Comparison of ENCODE assay signal across 17 cellular contexts in the genomic region with DNA sequence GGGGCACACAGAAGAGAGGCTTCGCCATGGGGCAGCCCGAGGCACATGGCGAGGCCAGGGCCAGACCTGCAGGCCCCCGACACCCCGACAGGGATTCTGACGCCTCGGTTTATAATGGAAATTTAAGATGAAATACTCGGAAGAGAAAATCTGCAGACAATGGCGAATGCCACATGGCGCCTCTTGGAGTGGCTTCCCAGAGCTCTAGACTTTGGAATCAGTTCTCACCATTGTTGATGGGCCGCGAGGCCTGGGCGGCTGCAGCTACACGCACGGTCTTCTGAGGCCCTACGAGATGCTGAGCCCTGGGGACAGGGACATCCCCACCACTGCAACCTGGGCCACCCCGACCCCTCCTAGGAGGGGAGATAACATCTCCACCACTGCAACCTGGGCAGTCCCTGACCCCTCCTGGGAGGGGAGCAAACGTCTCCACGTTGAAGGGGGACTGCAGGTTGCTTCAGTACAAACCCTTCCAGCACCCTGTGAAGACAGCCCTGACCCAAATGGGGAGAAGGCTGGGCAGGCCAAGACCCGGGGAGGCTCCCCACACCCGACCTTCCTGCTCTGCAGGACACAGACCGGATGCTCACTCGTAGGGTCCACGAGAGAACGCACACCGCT.
"Had no signal": no experiment of that assay in that cellular context is flagged by ENCODE, and none has a peak within 500 bp of the region (broad histone marks: within the 10 kb centered on the region; RNA-seq: fewer than 3 reads in every experiment).

No MANE protein-coding gene starts in this region.

- H3K4me1 ChIP-seq: gastrocnemius medialis, left ventricle myocardium inferior, upper lobe of left lung, vagina had no signal

- H3K27me3 ChIP-seq: gastrocnemius medialis, pancreas, stomach, thyroid gland, upper lobe of left lung, vagina had no signal

- DNase-seq: cortex of kidney; effector memory CD4-positive, alpha-beta T cell; gastrocnemius medialis; glutamatergic neuron; immature natural killer cell; left cardiac atrium; left ventricle myocardium inferior; naive B cell; occipital lobe; stimulated activated CD4-positive, alpha-beta T cell treated with anti-CD3 and anti-CD28 coated beads, Interleukin-2, amount 100 ng/mL, for 48 hours; stomach had no signal

- H3K4me3 ChIP-seq: gastrocnemius medialis, left ventricle myocardium inferior, lung, pancreas, smooth muscle cell, stomach, thyroid gland, upper lobe of left lung, vagina had no signal

- H3K9me3 ChIP-seq: gastrocnemius medialis, left ventricle myocardium inferior, pancreas, stomach, thyroid gland, upper lobe of left lung, vagina had no signal

- H3K36me3 ChIP-seq: pancreas, thyroid gland had no signal

- H3K27ac ChIP-seq: gastrocnemius medialis, left ventricle myocardium inferior, thyroid gland, upper lobe of left lung, vagina had no signal
